ENCODE assay signal across 23 cellular contexts in genomic region chr1:184696403-184696802, GRCh38.
"Had no signal": no experiment of that assay in that cellular context is flagged by ENCODE, and none has a peak within 500 bp of the region (broad histone marks: within the 10 kb centered on the region; RNA-seq: fewer than 3 reads in every experiment).

No MANE protein-coding gene starts in this region.

- H3K27me3 Mint-ChIP-seq: activated naive CD4-positive, alpha-beta T cell treated with anti-CD3 and anti-CD28 coated beads, Interleukin-2, amount 10 ng/mL, durations not matched to agents 7 days and 5 days; natural killer cell treated with Interleukin-12 subunit alpha and Interleukin-12 subunit beta and Interleukin-15 and Interleukin-18, amount 100 ng/mL, for 72 hours had no signal

- H3K9me3 Mint-ChIP-seq: activated naive CD4-positive, alpha-beta T cell treated with anti-CD3 and anti-CD28 coated beads, Interleukin-2, amount 10 ng/mL, durations not matched to agents 7 days and 5 days; activated T-helper 1 cell treated with anti-CD3 and anti-CD28 coated beads, Interleukin-12 subunit alpha, Interleukin-12 subunit beta, Interleukin-2, Interleukin-4 antibody, amounts not matched to agents 30 ng/mL and 10 ng/mL and 1 ng/mL, durations not matched to agents 14 hours and 24 hours and 36 hours; natural killer cell treated with Interleukin-12 subunit alpha and Interleukin-12 subunit beta and Interleukin-15 and Interleukin-18, amount 100 ng/mL, for 72 hours; T-helper 2 cell treated with Interferon-gamma antibody and Interleukin-4, amounts not matched to agents 5 μg/mL and 100 μg/mL, for 36 hours had no signal

- H3K4me3 ChIP-seq: esophagus muscularis mucosa, heart left ventricle, left lung, lower lobe of right lung, mucosa of descending colon, right lobe of liver, transverse colon had no signal

- H3K9me3 ChIP-seq: esophagus muscularis mucosa, heart left ventricle, left lung, lower lobe of right lung, mucosa of descending colon, neutrophil, right lobe of liver, transverse colon had no signal

- H3K4me1 ChIP-seq: esophagus muscularis mucosa, foreskin keratinocyte, left lung, lower lobe of right lung, right lobe of liver, transverse colon had no signal

- H3K27ac ChIP-seq: brain microvascular endothelial cell, esophagus muscularis mucosa, foreskin keratinocyte, heart left ventricle, left lung, lower lobe of right lung, neutrophil, right lobe of liver, transverse colon had no signal

- H3K27me3 ChIP-seq: brain microvascular endothelial cell, esophagus muscularis mucosa, foreskin keratinocyte, heart left ventricle, left lung, neutrophil, right lobe of liver, transverse colon had no signal

- ATAC-seq: foreskin keratinocyte; heart left ventricle; left lung; lower lobe of right lung; mucosa of descending colon; natural killer cell treated with Interleukin-12 subunit alpha and Interleukin-12 subunit beta and Interleukin-15 and Interleukin-18, amount 100 ng/mL, for 72 hours; right lobe of liver had no signal

- H3K4me3 Mint-ChIP-seq: activated naive CD4-positive, alpha-beta T cell treated with anti-CD3 and anti-CD28 coated beads, Interleukin-2, amount 10 ng/mL, durations not matched to agents 7 days and 5 days; activated T-helper 1 cell treated with anti-CD3 and anti-CD28 coated beads, Interleukin-12 subunit alpha, Interleukin-12 subunit beta, Interleukin-2, Interleukin-4 antibody, amounts not matched to agents 30 ng/mL and 10 ng/mL and 1 ng/mL, durations not matched to agents 14 hours and 24 hours and 36 hours; natural killer cell treated with Interleukin-12 subunit alpha and Interleukin-12 subunit beta and Interleukin-15 and Interleukin-18, amount 100 ng/mL, for 72 hours; T-helper 2 cell treated with Interferon-gamma antibody and Interleukin-4, amounts not matched to agents 5 μg/mL and 100 μg/mL, for 36 hours had no signal

- DNase-seq: activated CD4-positive, alpha-beta T cell treated with anti-CD3 and anti-CD28 coated beads for 4 hours; activated CD4-positive, alpha-beta T cell treated with anti-CD3 and anti-CD28 coated beads, Interleukin-2, amount 50 U/mL, for 4 hours; activated CD8-positive, alpha-beta memory T cell treated with anti-CD3 and anti-CD28 coated beads, Interleukin-2, amount 50 U/mL, for 4 hours; activated effector memory CD4-positive, alpha-beta T cell treated with anti-CD3 and anti-CD28 coated beads, Interleukin-2, amount 50 U/mL, for 16 hours; activated naive CD4-positive, alpha-beta T cell treated with anti-CD3 and anti-CD28 coated beads, Interleukin-2, amount 10 ng/mL, durations not matched to agents 7 days and 5 days; activated T-cell treated with anti-CD3 and anti-CD28 coated beads, Interleukin-2, amount 50 U/mL, for 1 hour; amniotic stem cell; brain microvascular endothelial cell; cortex of kidney; foreskin keratinocyte; heart left ventricle; left lung; lower lobe of right lung; mucosa of descending colon; right lobe of liver; stimulated activated CD4-positive, alpha-beta T cell treated with anti-CD3 and anti-CD28 coated beads, Interleukin-2, amount 100 ng/mL, for 48 hours; stimulated activated naive CD4-positive, alpha-beta T cell treated with Interleukin-2 at 50 U/mL for 16 hours; transverse colon had no signal

- H3K27ac Mint-ChIP-seq: activated naive CD4-positive, alpha-beta T cell treated with anti-CD3 and anti-CD28 coated beads, Interleukin-2, amount 10 ng/mL, durations not matched to agents 7 days and 5 days; activated T-helper 1 cell treated with anti-CD3 and anti-CD28 coated beads, Interleukin-12 subunit alpha, Interleukin-12 subunit beta, Interleukin-2, Interleukin-4 antibody, amounts not matched to agents 30 ng/mL and 10 ng/mL and 1 ng/mL, durations not matched to agents 14 hours and 24 hours and 36 hours; T-helper 2 cell treated with Interferon-gamma antibody and Interleukin-4, amounts not matched to agents 5 μg/mL and 100 μg/mL, for 36 hours had no signal
